In genomic region chr21:17612565-17613241, GRCh38 we compare ENCODE assay signal across 8 cellular contexts. TPM values are rescaled to one million over a fixed set of nuclear protein-coding genes. Genes with fewer than 3 reads are reported as not detected.
DNase-seq lines count a peak whose midpoint lies in the region; ATAC-seq, FAIRE-seq and TF ChIP-seq lines count a peak whose summit lies in the region.

Gene BTG3, minus strand, starts transcription at chr21:17612901. Its CDS starts 3,757 bp downstream, at chr21:17609144.

- H2AFZ ChIP-seq in H1 (ENCODE audit: low read length), result peak within 1 kb of the TSS; percentile 86; the same call in 1 of the 2 replicates

- TF ChIP-seq CTCF in C4-2B (conservative IDR thresholded peaks at IDR 0.05) (no peak), H1 (IDR thresholded peaks at IDR 0.05; ENCODE audit: control extremely low read depth in 1 of 3, insufficient read depth in 1 of 3, low read depth in 1 of 3, low read length in 3 of 3) (no peak)

- peak within 1 kb of the TSS; percentile 48 for H3K56ac ChIP-seq in H1 (replicated peaks; ENCODE audit: insufficient read length, low read depth, low read length)
- peak within 1 kb of the TSS; percentile 96 for H3K56ac ChIP-seq in mesendoderm (ENCODE audit: low read length)

- no peak within 1 kb of the TSS for H2BK15ac ChIP-seq in H1 (ENCODE audit: low read length)
- H2BK15ac ChIP-seq in mesendoderm (replicated peaks; ENCODE audit: low read depth), result no peak within 1 kb of the TSS

- no peak within 1 kb of the TSS for H3K23ac ChIP-seq in H1 (ENCODE audit: insufficient read length)
- peak within 1 kb of the TSS; percentile 29 for H3K23ac ChIP-seq in mesendoderm (ENCODE audit: low read length)

- H3K27me3 ChIP-seq in H1 (replicated peaks in 1 of 4; ENCODE audit: control insufficient read depth in 3 of 4, extremely low read depth in 1 of 4, insufficient read depth in 3 of 4, low read length in 3 of 4) (peaks cover 0 to 8% (median 5%) of the 10 kb centered on the region in 4 experiments; a peak in 3 of 7 replicates), mesendoderm (ENCODE audit: insufficient read depth, low read length, poor library complexity) (no peaks in the 10 kb centered on the region)

- H3K18ac ChIP-seq in H1 (ENCODE audit: extremely low read depth, low read length), result peak within 1 kb of the TSS; percentile 80; the same call in 1 of the 2 replicates
- H3K18ac ChIP-seq in mesendoderm (ENCODE audit: low read length), result peak within 1 kb of the TSS; percentile 41

- no peak within 1 kb of the TSS for H4K91ac ChIP-seq in H1 (replicated peaks; ENCODE audit: insufficient read length, low read length)

- peaks cover 7% of the 10 kb centered on the region; the same call in 1 of the 2 replicates for H3K23me2 ChIP-seq in H1 (ENCODE audit: low read depth, low read length)

- H3K79me1 ChIP-seq in H1 (ENCODE audit: low read depth, low read length) (no peaks in the 10 kb centered on the region), mesendoderm (ENCODE audit: low read length) (peaks cover 2% of the 10 kb centered on the region)

- TF ChIP-seq RAD21 in H1 (IDR thresholded peaks at IDR 0.05 in 1 of 2, conservative IDR thresholded peaks at IDR 0.05 in 1 of 2; ENCODE audit: low read depth in 2 of 2, low read length in 2 of 2), result no peak

- H2BK120ac ChIP-seq in H1 (replicated peaks; ENCODE audit: low read depth, low read length) (no peak within 1 kb of the TSS), mesendoderm (ENCODE audit: low read depth, low read length) (no peak within 1 kb of the TSS)

- peak within 1 kb of the TSS; percentile 70 to 89 (median 78) for H3K9ac ChIP-seq in H1 (replicated peaks in 1 of 4; ENCODE audit: extremely low read depth in 1 of 4, low read depth in 3 of 4, low read length in 3 of 4)
- H3K9ac ChIP-seq in mesendoderm (ENCODE audit: low read length), result peak within 1 kb of the TSS; percentile 95

- peak; percentile 28 to 92 for TF ChIP-seq POLR2A in H1 (IDR thresholded peaks at IDR 0.05; ENCODE audit: control extremely low read depth in 1 of 2, low read depth in 2 of 2, low read length in 2 of 2)

- 2% methylated on average over 77 of the region's 102 CpGs; no CpG with 5 or more reads in 1 of the 2 experiments for whole genome bisulfite sequencing in H1 (ENCODE audit: extremely low coverage in 1 of 2, insufficient coverage in 1 of 2, insufficient read length in 1 of 2, insufficient replicate concordance in 2 of 2, low coverage in 1 of 2, low lambda C conversion rate in 2 of 2, missing lambda C conversion rate in 1 of 2), 2 experiments
- WGBS in mesendoderm (ENCODE audit: extremely low coverage, insufficient coverage, low lambda C conversion rate), result no CpG with 5 or more reads among the region's 102 CpGs

- H4K20me1 ChIP-seq in H1 (replicated peaks in 1 of 2; ENCODE audit: control insufficient read depth in 1 of 2, insufficient read depth in 2 of 2, low read length in 2 of 2), result peaks cover 3 to 4% of the 10 kb centered on the region in 2 experiments

- H3K9me3 ChIP-seq in H1 (ENCODE audit: insufficient read depth in 2 of 2, low read depth in 1 of 2, low read length in 1 of 2), result no peaks in the 10 kb centered on the region

- H3K4me2 ChIP-seq in H1 (ENCODE audit: insufficient read depth in 1 of 2, low read depth in 2 of 2, low read length in 2 of 2) (peak within 1 kb of the TSS; percentile 73 to 78), mesendoderm (ENCODE audit: low read length) (peak within 1 kb of the TSS; percentile 52)

- TF ChIP-seq EP300 in H1 (IDR thresholded peaks at IDR 0.05; ENCODE audit: borderline replicate concordance in 1 of 2, low read depth in 2 of 2, low read length in 2 of 2), result no peak

- H2BK20ac ChIP-seq in H1 (ENCODE audit: low read length), result no peak within 1 kb of the TSS

- POLR2A ChIA-PET in activated CD8-positive, alpha-beta memory T cell treated with anti-CD3 and anti-CD28 coated beads for 36 hours (lab: Charles Lee), result interaction anchor here (1.0 to 1.1 kb wide), 2 partner anchors 12 to 171 kb away, joined by 3 to 7 read pairs; no protein-coding TSS in a partner anchor
- POLR2A ChIA-PET in H1 (lab: Charles Lee; ENCODE audit: partially characterized antibody), result interaction anchor here (1.3 to 1.4 kb wide), 4 partner anchors 10 to 101 kb away, joined by 3 to 4 read pairs (median 4); partner anchors contain the start of gene CXADR

- H3K36me3 ChIP-seq in H1 (ENCODE audit: control insufficient read depth in 2 of 4, insufficient read depth in 4 of 4, low read length in 3 of 4) (peaks cover under 1 to 13% (median 8%) of the 10 kb centered on the region in 4 experiments; a peak in 4 of 8 replicates), mesendoderm (ENCODE audit: control insufficient read depth, insufficient read depth, low read length) (peaks cover 1% of the 10 kb centered on the region)

- H2BK12ac ChIP-seq in H1 (ENCODE audit: low read depth, low read length), result no peak within 1 kb of the TSS; the same call in 1 of the 2 replicates

- peaks cover 0 to 8% (median 1%) of the 10 kb centered on the region in 4 experiments; a peak in 1 of 7 replicates for H3K4me1 ChIP-seq in H1 (replicated peaks in 1 of 4; ENCODE audit: control insufficient read depth in 3 of 4, insufficient read depth in 4 of 4, low read length in 3 of 4)
- H3K4me1 ChIP-seq in mesendoderm (ENCODE audit: control insufficient read depth, low read depth, low read length), result no peaks in the 10 kb centered on the region

- no peak within 1 kb of the TSS for H3K14ac ChIP-seq in H1 (ENCODE audit: insufficient read length)

- H4K8ac ChIP-seq in H1 (ENCODE audit: extremely low read depth, insufficient read depth, low read length), result peak within 1 kb of the TSS; percentile 97
- peak within 1 kb of the TSS; percentile 30 for H4K8ac ChIP-seq in mesendoderm (ENCODE audit: low read depth, low read length)

- H3K4me3 ChIP-seq in H1 (ENCODE audit: extremely low read depth in 1 of 4, insufficient read depth in 2 of 4, low read depth in 3 of 4, low read length in 4 of 4), result peak within 1 kb of the TSS; percentile 70 to 86 (median 76)
- peak within 1 kb of the TSS; percentile 86 for H3K4me3 ChIP-seq in mesendoderm (ENCODE audit: low read length)

- H3K27ac ChIP-seq in C4-2B (peak within 1 kb of the TSS; percentile 70), H1 (ENCODE audit: low read depth, low read length) (peak within 1 kb of the TSS; percentile 7; the same call in 1 of the 2 replicates), mesendoderm (ENCODE audit: low read depth, low read length) (peak within 1 kb of the TSS; percentile 9)

- DNase-seq in GM19238 (ENCODE audit: insufficient read length, low spot score) (peak; percentile 80), NCI-H82 (lab: John Stamatoyannopoulos, UW) (peak; percentile 90), H1 (ENCODE audit: low read depth in 1 of 2, low spot score in 2 of 2) (peak; percentile 17 to 88), mesendoderm (peak; percentile 84)
- peak; percentile 75 for DNase-seq in stimulated activated CD8-positive, alpha-beta memory T cell treated with anti-CD3 and anti-CD28 coated beads, Interleukin-12 subunit alpha, Interleukin-12 subunit beta, amount 100 ng/mL, for 4 hours (ENCODE audit: low read depth)

- CTCF ChIA-PET in activated CD8-positive, alpha-beta memory T cell treated with anti-CD3 and anti-CD28 coated beads for 36 hours (lab: Charles Lee), result no interaction called here
- CTCF ChIA-PET in H1 (lab: Charles Lee; ENCODE audit: partially characterized antibody), result interaction anchor here (0.6 kb wide), 1 partner anchor 34 kb away, joined by 3 read pairs; no protein-coding TSS in a partner anchor

- H3K79me2 ChIP-seq in H1 (ENCODE audit: control insufficient read depth in 1 of 2, insufficient read depth in 2 of 2, low read length in 2 of 2) (peaks cover 10 to 45% of the 10 kb centered on the region in 2 experiments), mesendoderm (ENCODE audit: control insufficient read depth, insufficient read depth, low read length) (peaks cover 35% of the 10 kb centered on the region)

- H3K4ac ChIP-seq in H1 (replicated peaks; ENCODE audit: insufficient read length, low read depth, low read length) (no peak within 1 kb of the TSS), mesendoderm (ENCODE audit: low read depth, low read length) (peak within 1 kb of the TSS; percentile 95)

- H2BK5ac ChIP-seq in H1 (ENCODE audit: low read depth, low read length) (no peak within 1 kb of the TSS), mesendoderm (ENCODE audit: low read length) (no peak within 1 kb of the TSS)

- H2AK5ac ChIP-seq in H1 (ENCODE audit: low read depth, low read length) (no peak within 1 kb of the TSS), mesendoderm (ENCODE audit: low read length) (no peak within 1 kb of the TSS)

- peak; percentile 88 for ATAC-seq in HG03432 (IDR thresholded peaks at IDR 0.05; ENCODE audit: unreplicated experiment)

- H4K5ac ChIP-seq in H1 (ENCODE audit: insufficient read length, low read depth, low read length), result peak within 1 kb of the TSS; percentile 91
- no peak within 1 kb of the TSS for H4K5ac ChIP-seq in mesendoderm (ENCODE audit: low read length)

- FAIRE-seq in H1 (lab: Jason Lieb, UNC), result no peak

TF ChIP-seq in H1, 55 proteins besides CTCF, POLR2A, EP300 and RAD21 (continues in another document):
- TF ChIP-seq TAF7 (optimal IDR thresholded peaks at IDR 0.05; ENCODE audit: borderline replicate concordance, low read depth, low read length), result peak; percentile 94
- TF ChIP-seq HDAC2 (IDR thresholded peaks at IDR 0.05; ENCODE audit: borderline replicate concordance in 1 of 2, low read depth in 2 of 2, low read length in 2 of 2), result peak in 1 of 2 experiments; percentile 29; a peak in 1 of 4 replicates
- TF ChIP-seq KDM5A (IDR thresholded peaks at IDR 0.05; ENCODE audit: low read length), result no peak
- 0 out of 2 replicates have a peak, but pooled peaks have one; percentile 20 for TF ChIP-seq CREB1 (IDR thresholded peaks at IDR 0.05)
- TF ChIP-seq FOSL1 (IDR thresholded peaks at IDR 0.05; ENCODE audit: insufficient read depth, low read depth, low read length), result 0 out of 2 replicates have a peak, but pooled peaks have one; percentile 1
- no peak for TF ChIP-seq KDM1A (IDR thresholded peaks at IDR 0.05; ENCODE audit: borderline replicate concordance, low read length)
- TF ChIP-seq JUND (IDR thresholded peaks at IDR 0.05; ENCODE audit: low read length), result no peak
- TF ChIP-seq RBBP5 (IDR thresholded peaks at IDR 0.05; ENCODE audit: borderline replicate concordance, low read depth, low read length), result no peak
- no peak for TF ChIP-seq MAFK (IDR thresholded peaks at IDR 0.05; ENCODE audit: low read depth, low read length)

RNA-seq across cellular contexts. Expression of gene BTG3, which starts in this region (rescaled TPM):
- 10 to 100 TPM; 52.5 to 52.8 TPM for total RNA-seq in activated CD8-positive, alpha-beta memory T cell treated with anti-CD3 and anti-CD28 coated beads for 36 hours
- total RNA-seq in H1 (2021; fragmentation: NEBNext Ultra II Directional; extraction: Animal tissue kit (Norgen Biotek cat#: 25700)), result 21.6 and 25.9 TPM in 2 replicates
- 7.6 and 13.6 TPM in 2 replicates for polyA plus RNA-seq in H1 (2011; rRNA removed)
- polyA plus RNA-seq in H1 (2011; cell fraction: cytosol; rRNA removed), result 15.9 TPM
- 6.0 TPM for polyA plus RNA-seq in H1 (2011; cell fraction: nucleus; rRNA removed)
- 15.1 to 21.7 TPM (median 16.0 TPM) in 4 replicates for polyA plus RNA-seq in H1 (2012, experiment 1 of 2)
- 4.5 TPM for polyA plus RNA-seq in H1 (2012, experiment 2 of 2)
- 23.3 TPM for polyA plus RNA-seq in H1 (2013, experiment 1 of 2)
- polyA plus RNA-seq in H1 (2013, experiment 2 of 2), result 25.1 TPM
- 9.7 and 10.2 TPM in 2 replicates for polyA minus RNA-seq in H1 (2011; rRNA and poly(A)+ RNA removed)
- 19.7 TPM for polyA minus RNA-seq in H1 (2011; cell fraction: cytosol; rRNA and poly(A)+ RNA removed)
- 36.6 TPM for polyA minus RNA-seq in H1 (2011; cell fraction: nucleus; rRNA and poly(A)+ RNA removed)
- polyA plus RNA-seq in mesendoderm (2013, experiment 1 of 2), result 25.1 TPM
- 24.7 TPM for polyA plus RNA-seq in mesendoderm (2013, experiment 2 of 2)

Comparison
In these comparisons a context has a peak if more than half of its experiments do, and no peak if none do; other contexts are left out.
1. Peak in every context shown above with its lines: DNase-seq, ATAC-seq, H3K4me3 ChIP-seq and H3K27ac ChIP-seq.
2. H3K27ac ChIP-seq: peak in every context shown above with its lines; median percentile 70 in C4-2B; 9 in mesendoderm; 7 in H1.